ENCODE assay signal across 1 cellular context in genomic region chr13:112346173-112346898, GRCh38.
TF ChIP-seq lines count a peak whose summit lies in the region.

No MANE protein-coding gene starts in this region.

TF ChIP-seq in HEK293, 187 proteins besides CTCF, POLR2A, EP300 and RAD21 (continued from another document and continues in another):
- TF ChIP-seq ZNF37A (tag by site-specific recombination; IDR thresholded peaks at IDR 0.05), result no peak
- TF ChIP-seq ZNF639 (tag by site-specific recombination; IDR thresholded peaks at IDR 0.05), result peak; percentile 98
- TF ChIP-seq ZFP41 (tag by site-specific recombination; IDR thresholded peaks at IDR 0.05; ENCODE audit: borderline replicate concordance), result no peak
- TF ChIP-seq RBAK (tag by site-specific recombination; IDR thresholded peaks at IDR 0.05), result no peak
- no peak for TF ChIP-seq ZNF302 (tag by site-specific recombination; IDR thresholded peaks at IDR 0.05; ENCODE audit: low read depth)
- no peak for TF ChIP-seq ZNF624 (tag by site-specific recombination; IDR thresholded peaks at IDR 0.05)
- TF ChIP-seq ZNF157 (tag by site-specific recombination; IDR thresholded peaks at IDR 0.05), result no peak
- no peak for TF ChIP-seq MYNN (tag by site-specific recombination; IDR thresholded peaks at IDR 0.05; ENCODE audit: borderline replicate concordance)
- no peak for TF ChIP-seq ZNF16 (tag by site-specific recombination; IDR thresholded peaks at IDR 0.05; ENCODE audit: low read depth)
- no peak for TF ChIP-seq ZBTB49 (tag by site-specific recombination; IDR thresholded peaks at IDR 0.05; ENCODE audit: low read depth)
- peak; percentile 23; the same call in 1 of the 2 replicates for TF ChIP-seq EGR2 (tag by site-specific recombination; IDR thresholded peaks at IDR 0.05; ENCODE audit: low read depth)
- peak; percentile 56; the same call in 1 of the 2 replicates for TF ChIP-seq ZNF660 (tag by site-specific recombination; IDR thresholded peaks at IDR 0.05)
- TF ChIP-seq TCF7L2 (IDR thresholded peaks at IDR 0.05; ENCODE audit: borderline replicate concordance, low read depth, low read length), result peak; percentile 96
- peak; percentile 96 for TF ChIP-seq IKZF3 (tag by site-specific recombination; IDR thresholded peaks at IDR 0.05)
- no peak for TF ChIP-seq HOXD13 (CRISPR knock-in tag; IDR thresholded peaks at IDR 0.05; ENCODE audit: borderline replicate concordance)
- TF ChIP-seq ZNF280D (tag by site-specific recombination; IDR thresholded peaks at IDR 0.05), result peak; percentile 35; the same call in 1 of the 2 replicates
- no peak for TF ChIP-seq ZNF239 (tag by site-specific recombination; IDR thresholded peaks at IDR 0.05)
- no peak for TF ChIP-seq ZNF169 (tag by site-specific recombination; IDR thresholded peaks at IDR 0.05)
- peak; percentile 92 for TF ChIP-seq ZNF501 (tag by site-specific recombination; IDR thresholded peaks at IDR 0.05)
- no peak for TF ChIP-seq ZNF140 (tag by site-specific recombination; IDR thresholded peaks at IDR 0.05)
- peak; percentile 95 for TF ChIP-seq ZNF629 (tag by site-specific recombination; IDR thresholded peaks at IDR 0.05)
- TF ChIP-seq SCRT2 (tag by site-specific recombination; IDR thresholded peaks at IDR 0.05), result peak; percentile 59; the same call in 1 of the 2 replicates
- TF ChIP-seq KLF10 (tag by site-specific recombination; IDR thresholded peaks at IDR 0.05), result peak; percentile 92
- no peak for TF ChIP-seq ZNF747 (tag by site-specific recombination; IDR thresholded peaks at IDR 0.05)
- TF ChIP-seq ZNF214 (tag by site-specific recombination; IDR thresholded peaks at IDR 0.05; ENCODE audit: borderline replicate concordance), result no peak
- no peak for TF ChIP-seq ZNF132 (tag by site-specific recombination; IDR thresholded peaks at IDR 0.05; ENCODE audit: borderline replicate concordance)
- TF ChIP-seq ZBTB1 (tag by site-specific recombination; IDR thresholded peaks at IDR 0.05), result peak; percentile 93
- TF ChIP-seq YY1 (tag by site-specific recombination; IDR thresholded peaks at IDR 0.05), result 0 out of 2 replicates have a peak, but pooled peaks have one; percentile 33
- peak; percentile 71 for TF ChIP-seq SP2 (tag by site-specific recombination; IDR thresholded peaks at IDR 0.05)
- peak; percentile 77 for TF ChIP-seq ZNF600 (tag by site-specific recombination; IDR thresholded peaks at IDR 0.05)
- TF ChIP-seq ZNF292 (tag by site-specific recombination; IDR thresholded peaks at IDR 0.05; ENCODE audit: borderline replicate concordance, low read depth), result no peak
- TF ChIP-seq BCL11B (tag by site-specific recombination; IDR thresholded peaks at IDR 0.05; ENCODE audit: low read depth), result peak; percentile 78
- no peak for TF ChIP-seq ZNF544 (tag by site-specific recombination; IDR thresholded peaks at IDR 0.05)
- peak; percentile 72 for TF ChIP-seq BCL6B (tag by site-specific recombination; IDR thresholded peaks at IDR 0.05)
- TF ChIP-seq ZNF391 (tag by site-specific recombination; IDR thresholded peaks at IDR 0.05; ENCODE audit: borderline replicate concordance, low read depth), result peak; percentile 96
- peak; percentile 85 for TF ChIP-seq ZNF121 (tag by site-specific recombination; IDR thresholded peaks at IDR 0.05)
- TF ChIP-seq BCL11A (tag by site-specific recombination; IDR thresholded peaks at IDR 0.05; ENCODE audit: low read depth), result 0 out of 2 replicates have a peak, but pooled peaks have one; percentile 48
- TF ChIP-seq ZSCAN18 (tag by site-specific recombination; IDR thresholded peaks at IDR 0.05), result no peak
- no peak for TF ChIP-seq ZNF350 (tag by site-specific recombination; IDR thresholded peaks at IDR 0.05)
- peak; percentile 68 for TF ChIP-seq SCRT1 (tag by site-specific recombination; IDR thresholded peaks at IDR 0.05; ENCODE audit: borderline replicate concordance)
- TF ChIP-seq ZNF561 (tag by site-specific recombination; IDR thresholded peaks at IDR 0.05; ENCODE audit: borderline replicate concordance), result peak; percentile 95
- no peak for TF ChIP-seq ZNF658 (tag by site-specific recombination; IDR thresholded peaks at IDR 0.05)
- TF ChIP-seq ZNF513 (tag by site-specific recombination; IDR thresholded peaks at IDR 0.05), result no peak
- no peak for TF ChIP-seq ZNF398 (tag by site-specific recombination; IDR thresholded peaks at IDR 0.05)
- TF ChIP-seq ZNF362 (tag by site-specific recombination; IDR thresholded peaks at IDR 0.05), result no peak
- no peak for TF ChIP-seq ZNF26 (tag by site-specific recombination; IDR thresholded peaks at IDR 0.05)
- peak; percentile 74 for TF ChIP-seq ZSCAN16 (tag by site-specific recombination; IDR thresholded peaks at IDR 0.05)
